In the genomic region with DNA sequence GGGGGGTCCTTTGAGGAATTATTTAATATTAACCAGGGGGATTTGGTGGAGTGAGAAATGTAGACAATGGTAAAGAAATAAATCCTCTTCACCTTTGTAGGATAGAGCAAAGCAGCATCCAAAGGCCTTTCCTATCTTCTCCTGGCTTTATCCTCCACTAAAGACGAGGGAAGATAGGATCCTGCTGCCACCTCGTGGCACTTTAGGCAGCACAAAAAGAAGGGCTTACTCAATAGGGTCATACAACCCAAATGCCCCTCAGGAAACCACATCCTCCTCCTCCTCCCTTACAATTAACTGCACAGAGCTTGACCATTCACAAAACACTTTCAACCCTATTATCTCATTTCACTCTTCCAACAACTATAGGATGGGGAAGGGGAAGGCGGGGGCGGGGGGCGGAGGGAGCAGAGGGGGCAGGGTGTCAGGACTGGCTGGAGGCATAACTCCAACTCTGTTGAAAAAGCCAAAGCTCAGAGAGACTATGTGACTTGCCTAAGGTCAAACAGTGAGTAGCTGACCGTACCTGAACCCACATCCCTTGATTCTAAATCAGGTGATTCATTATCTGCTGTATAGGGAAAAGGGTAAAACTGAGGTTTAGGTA, we compare ENCODE assay signal across 9 cellular contexts. TPM values are rescaled to one million over a fixed set of nuclear protein-coding genes. Genes with fewer than 3 reads are reported as not detected.
DNase-seq lines count a peak whose midpoint lies in the region; ATAC-seq, FAIRE-seq and TF ChIP-seq lines count a peak whose summit lies in the region.
"Had no signal": no experiment of that assay in that cellular context is flagged by ENCODE, and none has a peak within 500 bp of the region (broad histone marks: within the 10 kb centered on the region; RNA-seq: fewer than 3 reads in every experiment).

No MANE protein-coding gene starts in this region.

- WGBS in GM12878 (ENCODE audit: insufficient coverage, insufficient replicate concordance, low lambda C conversion rate, missing lambda C conversion rate) = 37% methylated on average over 6 of the region's 6 CpGs

- H3K79me2 ChIP-seq in GM12878 (ENCODE audit: control insufficient read depth, insufficient read depth, low read length) = no peaks in the 10 kb centered on the region

- no peak overlapping the region for H3K9ac ChIP-seq in GM12878 (ENCODE audit: control insufficient read depth, insufficient read depth, low read length)

- FAIRE-seq in GM12878 (lab: Jason Lieb, UNC) = no peak

- TF ChIP-seq EP300 in GM12878 (IDR thresholded peaks at IDR 0.05; ENCODE audit: borderline replicate concordance in 1 of 2, control insufficient read depth in 1 of 2, low read depth in 2 of 2, low read length in 2 of 2) = no peak

- SMC1A ChIA-PET in GM12878 (lab: Charles Lee; ENCODE audit: uncharacterized antibody, unreplicated experiment) = interaction anchor here (0.9 to 1.5 kb wide), 5 partner anchors 24 to 193 kb away, joined by 3 to 7 read pairs (median 4); a partner anchor contains a TSS

- DNase-seq in NCI-H345 (lab: John Stamatoyannopoulos, UW) (peak; percentile 20), NCI-H345 treated with DMSO at 0.1 percent for 48 hours (lab: John Stamatoyannopoulos, UW; ENCODE audit: unreplicated experiment) (no peak), NB4 (ENCODE audit: low read depth) (peak; percentile 84), GM12878 (ENCODE audit: low read depth, low spot score) (no peak), left colon (peak in 1 of 2 donors; percentile 56)
- no peak for DNase-seq in activated T-cell treated with anti-CD3 and anti-CD28 coated beads, Interleukin-2, amount 50 U/mL, for 48 hours
- no peak for DNase-seq in stimulated activated naive CD4-positive, alpha-beta T cell (lab: John Stamatoyannopoulos, UW)
- DNase-seq: CD4-positive, CD25-positive, alpha-beta regulatory T cell had no signal

- BruUV-seq in GM12878 (replicated peaks; lab: Mats Ljungman, UMichigan) = no TSS peak

- no peak overlapping the region; the same call in 1 of the 2 replicates for H2AFZ ChIP-seq in GM12878 (ENCODE audit: control insufficient read depth, low read depth, low read length)

- H3K27me3 ChIP-seq in GM12878 (replicated peaks in 1 of 2; ENCODE audit: control insufficient read depth in 2 of 2, insufficient read depth in 2 of 2, low read length in 1 of 2) = no peaks in the 10 kb centered on the region

- H3K36me3 ChIP-seq in GM12878 (ENCODE audit: control insufficient read depth in 2 of 2, insufficient read depth in 2 of 2, low read length in 1 of 2) = no peaks in the 10 kb centered on the region

- intact Hi-C loops in GM12878 (cut with micrococcal nuclease; ENCODE audit: unreplicated experiment) = loop anchor here (1.0 to 2.0 kb wide), 3 partner anchors 43 to 193 kb away; no protein-coding TSS in a partner anchor
- intact Hi-C loops in left colon (cut with DNase I, micrococcal nuclease) = no loop called here

- TF ChIP-seq POLR2A in NB4 (IDR thresholded peaks at IDR 0.05; ENCODE audit: extremely low read depth, insufficient read length) (no peak), GM12878 (IDR thresholded peaks at IDR 0.05; ENCODE audit: low read depth, low read length) (no peak)

- H3K4me2 ChIP-seq in GM12878 (ENCODE audit: control insufficient read depth, insufficient read depth) = no peak overlapping the region

- H3K4me3 ChIP-seq in NB4 (ENCODE audit: low read depth, low read length) = no peak overlapping the region
- no peak overlapping the region for H3K4me3 ChIP-seq in GM12878

- H4K20me1 ChIP-seq in GM12878 (ENCODE audit: control insufficient read depth, insufficient read depth) = no peaks in the 10 kb centered on the region

- CTCF ChIA-PET in GM12878 (lab: Yijun Ruan, JAX) = interaction anchor here (0.7 to 2.1 kb wide), 8 partner anchors 22 to 162 kb away, joined by 3 to 23 read pairs (median 5); no protein-coding TSS in a partner anchor

- no peaks in the 10 kb centered on the region for H3K9me3 ChIP-seq in GM12878 (replicated peaks; ENCODE audit: control insufficient read depth, insufficient read depth, low read length)

- POLR2A ChIA-PET in GM12878 (lab: Charles Lee) = no interaction called here

- H3K27ac ChIP-seq in GM12878 (ENCODE audit: control insufficient read depth, insufficient read depth) = no peak overlapping the region

- RAD21 ChIA-PET in GM12878 (lab: Charles Lee; ENCODE audit: unreplicated experiment) = interaction anchor here (0.9 to 1.7 kb wide), 2 partner anchors 43 to 81 kb away, joined by 3 to 13 read pairs; no protein-coding TSS in a partner anchor

- in situ Hi-C loops in GM12878 (cut with MboI) = no loop called here

- peak; percentile 84 for ATAC-seq in GM12878
- peak; percentile 80 for ATAC-seq in left colon
- no peak for ATAC-seq in HG03159 (IDR thresholded peaks at IDR 0.05; ENCODE audit: unreplicated experiment)

- TF ChIP-seq RAD21 in GM12878 (IDR thresholded peaks at IDR 0.05; ENCODE audit: insufficient read depth, low read depth, low read length) = peak; percentile 70

- H3K4me1 ChIP-seq in GM12878 (ENCODE audit: control insufficient read depth, insufficient read depth, low read length) = no peaks in the 10 kb centered on the region

- TF ChIP-seq CTCF in NB4 (IDR thresholded peaks at IDR 0.05; ENCODE audit: low read depth, low read length) = peak; percentile 75
- TF ChIP-seq CTCF in GM12878 (IDR thresholded peaks at IDR 0.05 in 2 of 3, conservative IDR thresholded peaks at IDR 0.05 in 1 of 3; ENCODE audit: control insufficient read depth in 2 of 3, extremely low read depth in 1 of 3, insufficient read depth in 1 of 3, low read depth in 3 of 3, low read length in 3 of 3) = peak; percentile 26 to 56 (median 46); a peak in 5 of 6 replicates

TF ChIP-seq in GM12878, 131 proteins besides CTCF, POLR2A, EP300 and RAD21:
- TF ChIP-seq SMC3 (IDR thresholded peaks at IDR 0.05; ENCODE audit: borderline replicate concordance, low read length) (peak; percentile 69; the same call in 1 of the 2 replicates), RUNX3 (IDR thresholded peaks at IDR 0.05; ENCODE audit: low read length) (peak; percentile 39; the same call in 1 of the 2 replicates), ZBED1 (IDR thresholded peaks at IDR 0.05; ENCODE audit: borderline replicate concordance) (no peak), YY1 (IDR thresholded peaks at IDR 0.05; ENCODE audit: low read depth, low read length) (peak; percentile 27; the same call in 1 of the 2 replicates)
- TF ChIP-seq, protein P1, sequence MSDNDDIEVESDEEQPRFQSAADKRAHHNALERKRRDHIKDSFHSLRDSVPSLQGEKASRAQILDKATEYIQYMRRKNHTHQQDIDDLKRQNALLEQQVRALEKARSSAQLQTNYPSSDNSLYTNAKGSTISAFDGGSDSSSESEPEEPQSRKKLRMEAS (IDR thresholded peaks at IDR 0.05; ENCODE audit: low read depth, low read length) = no peak
TF ChIP-seq in GM12878: peak in this region for 3.

RNA-seq across cellular contexts. Expression of a gene that starts 45.4 kb away (rescaled TPM):
- not detected in 2 replicates for total RNA-seq in GM12878 (2013; cell fraction: nucleolus; rRNA removed)
- not detected in 2 replicates for total RNA-seq in GM12878 (2014; rRNA removed)
- total RNA-seq in GM12878 (2014; rRNA removed; fragmentation: Illumina TruSeq; extraction: Trizol) = not detected in 2 replicates
- not detected in 2 replicates for total RNA-seq in GM12878 (2021)
- not detected for polyA plus RNA-seq in GM12878 (2011; ENCODE audit: low read depth)
- polyA plus RNA-seq in GM12878 (2011; rRNA removed) = not detected in 2 replicates
- not detected in 2 replicates for polyA plus RNA-seq in GM12878 (2011; cell fraction: cytosol; rRNA removed)
- not detected in 2 replicates for polyA plus RNA-seq in GM12878 (2011; cell fraction: nucleus; rRNA removed)
- 0.43 and 0.52 TPM in 2 replicates for polyA plus RNA-seq in GM12878 (2012)
- polyA plus RNA-seq in GM12878 (2014; fragmentation: Illumina TruSeq; extraction: Trizol) = not detected in 2 replicates
- under 1 TPM; 0.15 to 0.53 TPM for polyA plus RNA-seq in GM12878 (2014; fragmentation: Nextera tagmentation; extraction: Ambion mirVana)
- polyA plus RNA-seq in GM12878 (2014; rRNA removed) = 0.16 and 0.35 TPM in 2 replicates
- polyA plus RNA-seq in GM12878 (2016; fragmentation: Nextera tagmentation; extraction: Ambion mirVana) = 1 to 10 TPM in 1 of 2 experiments, under 1 TPM in 1; 0.91 to 1.5 TPM
- polyA minus RNA-seq in GM12878 (2011; rRNA and poly(A)+ RNA removed) = not detected in 2 replicates
- polyA minus RNA-seq in GM12878 (2011; cell fraction: cytosol; rRNA and poly(A)+ RNA removed) = not detected in 2 replicates
- not detected in 2 replicates for polyA minus RNA-seq in GM12878 (2011; cell fraction: nucleus; rRNA and poly(A)+ RNA removed)
- total RNA-seq in left colon = 1 to 10 TPM; 2.9 to 3.2 TPM
- total RNA-seq: CD4-positive, CD25-positive, alpha-beta regulatory T cell had no signal

Comparison
In these comparisons a context has a peak if more than half of its experiments do, and no peak if none do; other contexts are left out.
1. DNase-seq: peak in NCI-H345 (single experiment) and NB4 (single experiment); none in NCI-H345 treated with DMSO at 0.1 percent for 48 hours (single experiment), GM12878 (single experiment), activated T-cell treated with anti-CD3 and anti-CD28 coated beads, Interleukin-2, amount 50 U/mL, for 48 hours (0 of 2) and stimulated activated naive CD4-positive, alpha-beta T cell (0 of 6).